In genomic region chr6:126312013-126312665, GRCh38 we compare ENCODE assay signal across 8 cellular contexts. TPM values are rescaled to one million over a fixed set of nuclear protein-coding genes. Genes with fewer than 3 reads are reported as not detected.
A peak's percentile ranks its signal among the peaks of the same experiment; 100 is the strongest.
DNase-seq lines count a peak whose midpoint lies in the region; ATAC-seq and TF ChIP-seq lines count a peak whose summit lies in the region.

No MANE protein-coding gene starts in this region.

- H3K4me2 ChIP-seq in OCI-LY1 (ENCODE audit: low read length): no peak overlapping the region

- no peaks in the 10 kb centered on the region for H3K4me1 ChIP-seq in OCI-LY1 (ENCODE audit: insufficient read depth, low read length, severe bottlenecking)

- H2AFZ ChIP-seq in OCI-LY1 (ENCODE audit: low read length): no peak overlapping the region

- no peak overlapping the region for H3K27ac ChIP-seq in OCI-LY1 (ENCODE audit: low read depth, low read length, poor library complexity, severe bottlenecking)

- no peaks in the 10 kb centered on the region for H4K20me1 ChIP-seq in OCI-LY1 (ENCODE audit: insufficient read depth, low read length)

- H3K27me3 ChIP-seq in OCI-LY1 (ENCODE audit: insufficient read depth, low read length): no peaks in the 10 kb centered on the region

- DNase-seq in NCI-H82 (lab: John Stamatoyannopoulos, UW) (peak; percentile 54), NCI-H82 treated with DMSO at 0.1 percent for 48 hours (lab: John Stamatoyannopoulos, UW; ENCODE audit: unreplicated experiment) (no peak), iPS DF 4.7 (ENCODE audit: extremely low read depth, low spot score) (peak; percentile 14), lower leg skin (ENCODE audit: low spot score in 2 of 2) (no peak), NCI-H345 treated with DMSO at 0.1 percent for 48 hours (lab: John Stamatoyannopoulos, UW; ENCODE audit: unreplicated experiment) (no peak)
- no peak for DNase-seq in activated CD8-positive, alpha-beta memory T cell treated with anti-CD3 and anti-CD28 coated beads, Interleukin-2, amount 50 U/mL, for 48 hours

- no peaks in the 10 kb centered on the region for H3F3A ChIP-seq in OCI-LY1 (ENCODE audit: insufficient read depth, low read length)

- intact Hi-C loops in lower leg skin (cut with DNase I; ENCODE audit: low total_unique reads): no loop called here

- no peaks in the 10 kb centered on the region for H3K36me3 ChIP-seq in OCI-LY1 (ENCODE audit: insufficient read depth, low read length)

- peak; percentile 89 for ATAC-seq in HG02852 (IDR thresholded peaks at IDR 0.05; ENCODE audit: unreplicated experiment)

- TF ChIP-seq POLR2A in lower leg skin (IDR thresholded peaks at IDR 0.05): no peak

- WGBS in lower leg skin, 2 donors: 90 to 98% methylated on average over 1 of the region's 1 CpG

- no peaks in the 10 kb centered on the region for H3K79me2 ChIP-seq in OCI-LY1 (ENCODE audit: insufficient read depth, low read length)

- H3K9ac ChIP-seq in OCI-LY1 (ENCODE audit: low read length): no peak overlapping the region

- H3K4me3 ChIP-seq in OCI-LY1 (ENCODE audit: low read depth, low read length, poor library complexity, severe bottlenecking) (no peak overlapping the region), lower leg skin (ENCODE audit: low read depth, poor library complexity, severe bottlenecking) (no peak overlapping the region)

- no peaks in the 10 kb centered on the region for H3K9me3 ChIP-seq in OCI-LY1 (ENCODE audit: low read length)

- TF ChIP-seq CTCF in OCI-LY1 (IDR thresholded peaks at IDR 0.05; ENCODE audit: low read length) (peak; percentile 31; the same call in 1 of the 2 replicates), lower leg skin (IDR thresholded peaks at IDR 0.05) (no peak)

- H3K9me2 ChIP-seq in OCI-LY1 (ENCODE audit: low read depth, low read length): no peaks in the 10 kb centered on the region; the same call in 1 of the 2 replicates

RNA-seq across cellular contexts. Expression of gene CENPW, which starts 27.8 kb away (rescaled TPM):
- 1 to 10 TPM in 2 of 4 donors, not detected in 2; 1.2 to 1.9 TPM for total RNA-seq in lower leg skin

Comparison
In these comparisons a context has a peak if more than half of its experiments do, and no peak if none do; other contexts are left out.
1. DNase-seq: peak in NCI-H82 (single experiment) and iPS DF 4.7 (single experiment); none in NCI-H82 treated with DMSO at 0.1 percent for 48 hours (single experiment), lower leg skin (0 of 2), NCI-H345 treated with DMSO at 0.1 percent for 48 hours (single experiment) and activated CD8-positive, alpha-beta memory T cell treated with anti-CD3 and anti-CD28 coated beads, Interleukin-2, amount 50 U/mL, for 48 hours (single experiment).